9 cellular contexts compared by ENCODE assay signal in the genomic region with DNA sequence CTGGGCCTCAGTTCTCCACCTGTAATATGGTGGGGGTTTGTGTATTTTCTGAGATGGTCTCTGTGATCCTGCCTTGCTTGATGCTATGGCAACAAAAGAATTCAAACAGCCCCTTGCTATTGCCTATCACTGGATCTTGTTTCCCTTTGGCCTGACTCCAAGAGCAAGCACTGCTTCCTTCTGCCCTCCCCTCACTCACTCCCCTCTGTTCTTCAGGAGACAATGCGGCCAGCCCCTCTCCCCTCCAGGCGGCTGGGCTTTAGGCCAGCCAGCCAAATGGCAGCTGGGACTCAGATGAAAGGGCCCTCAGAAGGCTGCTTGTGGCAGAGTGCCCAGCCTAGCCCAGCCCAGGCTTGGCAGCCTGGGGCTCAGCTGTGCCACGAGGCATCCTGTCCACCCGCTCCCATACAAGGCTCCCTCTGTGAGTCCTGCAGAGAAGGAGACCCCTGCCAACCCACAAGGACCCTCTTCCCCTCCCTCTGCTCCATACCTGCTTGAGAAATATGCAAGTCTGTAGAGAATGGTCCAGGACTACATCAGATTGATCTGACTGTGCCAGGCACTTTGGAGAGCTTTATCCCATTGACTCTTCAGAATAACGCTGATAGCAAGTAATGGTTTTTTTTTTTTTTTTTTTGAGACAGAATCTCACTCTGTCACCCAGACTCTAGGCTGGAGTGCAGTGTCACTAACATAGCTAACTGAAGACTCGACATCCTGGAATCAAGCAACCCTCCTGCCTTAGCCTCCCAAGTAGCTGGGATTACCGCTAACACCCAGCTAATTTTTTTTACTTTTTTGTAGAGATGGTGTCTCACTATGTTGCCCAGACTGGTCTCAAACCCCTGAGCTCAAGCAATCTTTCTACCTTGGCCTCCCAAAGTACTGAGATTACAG. TPM values are rescaled to one million over a fixed set of nuclear protein-coding genes. Genes with fewer than 3 reads are reported as not detected.
DNase-seq lines count a peak whose midpoint lies in the region; TF ChIP-seq lines count a peak whose summit lies in the region.
"Had no signal": no experiment of that assay in that cellular context is flagged by ENCODE, and none has a peak within 500 bp of the region (broad histone marks: within the 10 kb centered on the region; RNA-seq: fewer than 3 reads in every experiment).

No MANE protein-coding gene starts in this region.

- DNase-seq in KBM-7 = peak; percentile 60
- DNase-seq in RPMI8226 = peak; percentile 95
- DNase-seq in glomerular endothelial cell (ENCODE audit: extremely low read depth, low read depth, low spot score) = peak; percentile 72
- DNase-seq in renal cortical epithelial cell (ENCODE audit: low read depth) = peak; percentile 68
- no peak for DNase-seq in T-helper 2 cell treated with Interferon-gamma antibody and Interleukin-4, amounts not matched to agents 5 μg/mL and 100 μg/mL, for 36 hours (ENCODE audit: low spot score)
- DNase-seq in activated naive CD4-positive, alpha-beta T cell treated with Interleukin-2 at 50 U/mL for 16 hours = no peak
- no peak for DNase-seq in activated naive CD4-positive, alpha-beta T cell (lab: John Stamatoyannopoulos, UW)
- no peak for DNase-seq in CD14-positive monocyte (ENCODE audit: low spot score)

- no peak for TF ChIP-seq CTCF in CD14-positive monocyte (IDR thresholded peaks at IDR 0.05)

- in situ Hi-C loops in KBM-7 (cut with MboI; ENCODE audit: low pct_unique_long_range_greater_than_20kb, low sequenced_read_pairs) = no loop called here

- no peaks in the 10 kb centered on the region for H3K27me3 Mint-ChIP-seq in T-helper 2 cell treated with Interferon-gamma antibody and Interleukin-4, amounts not matched to agents 5 μg/mL and 100 μg/mL, for 36 hours (ENCODE audit: low read depth)
- peaks cover 0 to 5% (median 5%) of the 10 kb centered on the region in 3 donors for H3K27me3 Mint-ChIP-seq in CD14-positive monocyte (ENCODE audit: low read depth in 3 of 3)

- intact Hi-C loops in CD14-positive monocyte (cut with micrococcal nuclease) = no loop called here

- peaks cover 2% of the 10 kb centered on the region for H3K4me1 Mint-ChIP-seq in T-helper 2 cell treated with Interferon-gamma antibody and Interleukin-4, amounts not matched to agents 5 μg/mL and 100 μg/mL, for 36 hours (ENCODE audit: low read depth)
- no peaks in the 10 kb centered on the region for H3K4me1 Mint-ChIP-seq in CD14-positive monocyte

- no peaks in the 10 kb centered on the region for H3K9me3 Mint-ChIP-seq in T-helper 2 cell treated with Interferon-gamma antibody and Interleukin-4, amounts not matched to agents 5 μg/mL and 100 μg/mL, for 36 hours
- peaks cover 0 to 5% (median 0%) of the 10 kb centered on the region in 7 donors for H3K9me3 Mint-ChIP-seq in CD14-positive monocyte

- no peaks in the 10 kb centered on the region for H3K36me3 Mint-ChIP-seq in T-helper 2 cell treated with Interferon-gamma antibody and Interleukin-4, amounts not matched to agents 5 μg/mL and 100 μg/mL, for 36 hours (ENCODE audit: low read depth)
- H3K36me3 Mint-ChIP-seq in CD14-positive monocyte = no peaks in the 10 kb centered on the region

- no peak overlapping the region for H3K27ac Mint-ChIP-seq in T-helper 2 cell treated with Interferon-gamma antibody and Interleukin-4, amounts not matched to agents 5 μg/mL and 100 μg/mL, for 36 hours
- H3K27ac Mint-ChIP-seq in CD14-positive monocyte = no peak overlapping the region

- H3K4me3 Mint-ChIP-seq in T-helper 2 cell treated with Interferon-gamma antibody and Interleukin-4, amounts not matched to agents 5 μg/mL and 100 μg/mL, for 36 hours = no peak overlapping the region
- H3K4me3 Mint-ChIP-seq in CD14-positive monocyte = no peak overlapping the region

RNA-seq across cellular contexts. Expression of a gene that starts 7.6 kb away (rescaled TPM):
- total RNA-seq in glomerular endothelial cell = 0.58 and 2.0 TPM in 2 replicates
- 10.4 and 12.0 TPM in 2 replicates for total RNA-seq in renal cortical epithelial cell
- polyA plus RNA-seq in CD14-positive monocyte = under 1 TPM; 0.14 to 0.33 TPM

RNA-seq across cellular contexts. Expression of a gene that starts 33.0 kb away (rescaled TPM):
- total RNA-seq in glomerular endothelial cell (not detected in 2 replicates), renal cortical epithelial cell (not detected in 2 replicates)
- not detected for polyA plus RNA-seq in CD14-positive monocyte
- total RNA-seq: fibroblast of villous mesenchyme had no signal

RNA-seq across cellular contexts. Expression of a gene that starts 36.2 kb away (rescaled TPM):
- 22.3 and 23.7 TPM in 2 replicates for total RNA-seq in glomerular endothelial cell
- total RNA-seq in renal cortical epithelial cell = 35.2 and 38.4 TPM in 2 replicates
- polyA plus RNA-seq in CD14-positive monocyte = 10 to 100 TPM; 23.5 to 29.0 TPM

RNA-seq across cellular contexts. Expression of a gene that starts 49.0 kb away (rescaled TPM):
- total RNA-seq in glomerular endothelial cell (82.0 and 122 TPM in 2 replicates), renal cortical epithelial cell (80.9 and 101 TPM in 2 replicates)
- polyA plus RNA-seq in CD14-positive monocyte = 100 to 1,000 TPM; 209 to 219 TPM

Comparison
In these comparisons a context has a peak if more than half of its experiments do, and no peak if none do; other contexts are left out.
1. DNase-seq: peak in KBM-7 (single experiment), RPMI8226 (single experiment), glomerular endothelial cell (single experiment) and renal cortical epithelial cell (single experiment); none in T-helper 2 cell treated with Interferon-gamma antibody and Interleukin-4, amounts not matched to agents 5 μg/mL and 100 μg/mL, for 36 hours (single experiment), activated naive CD4-positive, alpha-beta T cell treated with Interleukin-2 at 50 U/mL for 16 hours (single experiment), activated naive CD4-positive, alpha-beta T cell (0 of 4) and CD14-positive monocyte (single experiment).